In genomic region chr10:23293145-23293724, GRCh38 we compare ENCODE assay signal across 9 cellular contexts. TPM values are rescaled to one million over a fixed set of nuclear protein-coding genes. Genes with fewer than 3 reads are reported as not detected.
DNase-seq lines count a peak whose midpoint lies in the region; ATAC-seq and TF ChIP-seq lines count a peak whose summit lies in the region.
"Had no signal": no experiment of that assay in that cellular context is flagged by ENCODE, and none has a peak within 500 bp of the region (broad histone marks: within the 10 kb centered on the region; RNA-seq: fewer than 3 reads in every experiment).

No MANE protein-coding gene starts in this region.

- H3K27me3 ChIP-seq in right atrium auricular region = no peaks in the 10 kb centered on the region

- no peak overlapping the region for H3K27ac ChIP-seq in right atrium auricular region
- H3K27ac ChIP-seq: skin epidermis had no signal

- peak; percentile 59 for TF ChIP-seq CTCF in astrocyte of the spinal cord (IDR thresholded peaks at IDR 0.05; ENCODE audit: low read depth, low read length)
- TF ChIP-seq CTCF in right atrium auricular region (IDR thresholded peaks at IDR 0.05) = peak in 1 of 2 donors; percentile 37

- DNase-seq in DMS53 treated with DMSO at 0.1 percent for 48 hours (lab: John Stamatoyannopoulos, UW; ENCODE audit: unreplicated experiment) = peak; percentile 77
- DNase-seq in NCI-H774 (lab: John Stamatoyannopoulos, UW) = peak; percentile 84
- peak; percentile 11 for DNase-seq in astrocyte of the spinal cord (ENCODE audit: low read depth, low spot score)
- DNase-seq in lung microvascular endothelial cell (ENCODE audit: low read depth in 2 of 2) = peak; percentile 49 to 53
- DNase-seq in right atrium auricular region (ENCODE audit: low spot score) = no peak

- no peaks in the 10 kb centered on the region for H3K36me3 ChIP-seq in right atrium auricular region

- H3K4me3 ChIP-seq in astrocyte of the spinal cord (ENCODE audit: low read depth, low read length) (no peak overlapping the region), right atrium auricular region (no peak overlapping the region)
- H3K4me3 ChIP-seq: skin epidermis had no signal

- in situ Hi-C loops in astrocyte of the spinal cord (cut with HindIII; ENCODE audit: low sequenced_read_pairs) = no loop called here

- no peaks in the 10 kb centered on the region for H3K9me3 ChIP-seq in right atrium auricular region

- no peaks in the 10 kb centered on the region for H3K4me1 ChIP-seq in right atrium auricular region

- peak; percentile 92 for ATAC-seq in GM19328 (IDR thresholded peaks at IDR 0.05; ENCODE audit: unreplicated experiment)
- peak; percentile 95 for ATAC-seq in HG03342 (IDR thresholded peaks at IDR 0.05; ENCODE audit: unreplicated experiment)
- ATAC-seq in GM18520 (IDR thresholded peaks at IDR 0.05; ENCODE audit: unreplicated experiment) = no peak

RNA-seq across cellular contexts. Expression of gene C10orf67, which starts 51.4 kb away (rescaled TPM):
- total RNA-seq in lung microvascular endothelial cell = not detected in 2 replicates
- total RNA-seq in right atrium auricular region = under 1 TPM; 0.16 to 0.44 TPM
